Comparison of ENCODE assay signal across 19 cellular contexts in genomic region chr20:35978041-35978513, GRCh38. TPM values are rescaled to one million over a fixed set of nuclear protein-coding genes. Genes with fewer than 3 reads are reported as not detected.
A peak's percentile ranks its signal among the peaks of the same experiment; 100 is the strongest.
DNase-seq lines count a peak whose midpoint lies in the region; ATAC-seq, FAIRE-seq and TF ChIP-seq lines count a peak whose summit lies in the region.
"Had no signal": no experiment of that assay in that cellular context is flagged by ENCODE, and none has a peak within 500 bp of the region (broad histone marks: within the 10 kb centered on the region; RNA-seq: fewer than 3 reads in every experiment).

No MANE protein-coding gene starts in this region.

- no peak for ATAC-seq in HepG2
- ATAC-seq in right lobe of liver: no peak
- ATAC-seq in GM18520 (IDR thresholded peaks at IDR 0.05; ENCODE audit: unreplicated experiment): no peak
- ATAC-seq in GM18498 (IDR thresholded peaks at IDR 0.05; ENCODE audit: unreplicated experiment): no peak
- ATAC-seq: activated CD8-positive, alpha-beta T cell treated with anti-CD3 and anti-CD28 coated beads, Interleukin-2, amount 10 ng/mL, durations not matched to agents 7 days and 5 days; activated naive CD8-positive, alpha-beta T cell treated with anti-CD3 and anti-CD28 coated beads, Interleukin-2, amount 50 U/mL, for 24 hours; left cardiac atrium; stimulated activated naive CD8-positive, alpha-beta T cell treated with anti-CD3 and anti-CD28 coated beads, Interleukin-15, Interleukin-2, amounts not matched to agents 100 U/mL and 50 U/mL, for 24 hours had no signal

- no peak overlapping the region for H3K4me2 ChIP-seq in HepG2 (ENCODE audit: low read depth, low read length)

- no peaks in the 10 kb centered on the region for H4K20me1 ChIP-seq in HepG2 (ENCODE audit: insufficient read depth, low read length)

- H3K36me3 ChIP-seq in HepG2 (replicated peaks in 1 of 2; ENCODE audit: control insufficient read depth in 1 of 2, insufficient read depth in 2 of 2, low read length in 2 of 2): no peaks in the 10 kb centered on the region
- H3K36me3 ChIP-seq in right lobe of liver: no peaks in the 10 kb centered on the region

- TF ChIP-seq POLR2A in HepG2 (IDR thresholded peaks at IDR 0.05; ENCODE audit: insufficient read depth in 1 of 2, low read depth in 2 of 2, low read length in 2 of 2): no peak
- no peak for TF ChIP-seq POLR2A in right lobe of liver (IDR thresholded peaks at IDR 0.05)

- in situ Hi-C loops in HepG2 (cut with HindIII; ENCODE audit: extremely low pct_ligation_motif_present, low pct_unique_long_range_greater_than_20kb): no loop called here

- no peaks in the 10 kb centered on the region for H3K79me2 ChIP-seq in HepG2 (ENCODE audit: insufficient read depth, low read length)

- WGBS in HepG2 (ENCODE audit: low lambda C conversion rate): 50% methylated on average over 9 of the region's 9 CpGs
- 70% methylated on average over 2 of the region's 9 CpGs for WGBS in right lobe of liver (ENCODE audit: insufficient coverage, low coverage, low lambda C conversion rate, missing lambda C conversion rate)

- no TSS peak for BruUV-seq in HepG2 (replicated peaks; lab: Mats Ljungman, UMichigan)

- H3K9me3 ChIP-seq in HepG2 (ENCODE audit: low read length) (no peaks in the 10 kb centered on the region), right lobe of liver (no peaks in the 10 kb centered on the region)

- H3K4me1 ChIP-seq in HepG2 (ENCODE audit: insufficient read depth, low read length): no peaks in the 10 kb centered on the region
- H3K4me1 ChIP-seq in right lobe of liver: no peaks in the 10 kb centered on the region

- intact Hi-C loops in HepG2 (cut with micrococcal nuclease; ENCODE audit: unreplicated experiment) (no loop called here), right lobe of liver (cut with DNase I) (no loop called here)

- H3K27ac ChIP-seq in HepG2 (ENCODE audit: extremely low read length, insufficient read depth, low read length) (no peak overlapping the region), right lobe of liver (no peak overlapping the region)
- H3K27ac ChIP-seq: VCaP had no signal

- H2AFZ ChIP-seq in HepG2 (ENCODE audit: low read length): no peak overlapping the region

- TF ChIP-seq EP300 in HepG2 (IDR thresholded peaks at IDR 0.05; ENCODE audit: low read depth in 2 of 2, low read length in 2 of 2): no peak
- no peak for TF ChIP-seq EP300 in HepG2 (CRISPR knock-in tag; IDR thresholded peaks at IDR 0.05; ENCODE audit: borderline replicate concordance)

- TF ChIP-seq CTCF in HepG2 (CRISPR knock-in tag; IDR thresholded peaks at IDR 0.05) (no peak), right lobe of liver (IDR thresholded peaks at IDR 0.05) (no peak)

- H3K4me3 ChIP-seq in HepG2 (replicated peaks in 1 of 3; ENCODE audit: insufficient read depth in 1 of 3, low read depth in 2 of 3, low read length in 3 of 3): no peak overlapping the region
- H3K4me3 ChIP-seq in right lobe of liver: no peak overlapping the region

- H3K9ac ChIP-seq in HepG2 (ENCODE audit: insufficient read depth, low read depth, low read length): no peak overlapping the region

- H3K27me3 ChIP-seq in HepG2 (ENCODE audit: control insufficient read depth in 1 of 2, insufficient read depth in 2 of 2, low read length in 2 of 2) (peaks cover 6 to 52% of the 10 kb centered on the region in 2 experiments), right lobe of liver (no peaks in the 10 kb centered on the region)

- POLR2A ChIA-PET in HepG2 (lab: Yijun Ruan, JAX): interaction anchor here (1.6 kb wide), 1 partner anchor 24 kb away, joined by 4 read pairs; the partner anchor contains the start of gene SCAND1

- DNase-seq in HepG2 (ENCODE audit: low spot score): no peak
- DNase-seq in right lobe of liver: no peak
- peak; percentile 37 for DNase-seq in OCI-M1 (lab: John Stamatoyannopoulos, UW)
- DNase-seq in fibroblast of peridontal ligament (ENCODE audit: extremely low read depth): peak; percentile 25
- DNase-seq in cerebellum (ENCODE audit: low spot score): no peak
- DNase-seq in stimulated activated CD4-positive, alpha-beta T cell treated with anti-CD3 and anti-CD28 coated beads, Interleukin-15, amount 100 ng/mL, for 24 hours: no peak
- DNase-seq: activated CD8-positive, alpha-beta T cell treated with anti-CD3 and anti-CD28 coated beads, Interleukin-2, amount 10 ng/mL, durations not matched to agents 7 days and 5 days; activated naive CD8-positive, alpha-beta T cell treated with anti-CD3 and anti-CD28 coated beads, Interleukin-2, amount 50 U/mL, for 24 hours; caudate nucleus; effector memory CD4-positive, alpha-beta T cell; EL; HFFc6; left cardiac atrium; MM.1S; stimulated activated naive CD8-positive, alpha-beta T cell treated with anti-CD3 and anti-CD28 coated beads, Interleukin-15, Interleukin-2, amounts not matched to agents 100 U/mL and 50 U/mL, for 24 hours; trophoblast cell had no signal

- CTCF ChIA-PET in HepG2 (lab: Yijun Ruan, JAX; ENCODE audit: low intra/inter-chr PET ratio, low total read pairs): no interaction called here

- FAIRE-seq in HepG2 (lab: Jason Lieb, UNC): peak; percentile 66

- TF ChIP-seq RAD21 in HepG2 (CRISPR knock-in tag; IDR thresholded peaks at IDR 0.05): no peak

TF ChIP-seq in HepG2, 621 proteins besides CTCF, POLR2A, EP300 and RAD21:
- no peak for TF ChIP-seq MTF2 (CRISPR knock-in tag; IDR thresholded peaks at IDR 0.05; ENCODE audit: borderline replicate concordance)
- TF ChIP-seq CEBPB (IDR thresholded peaks at IDR 0.05; ENCODE audit: borderline replicate concordance, low read depth, low read length): peak; percentile 69
- TF ChIP-seq CEBPG (CRISPR knock-in tag; IDR thresholded peaks at IDR 0.05): peak; percentile 43; the same call in 1 of the 2 replicates
- no peak for TF ChIP-seq TRIM22 (IDR thresholded peaks at IDR 0.05)
TF ChIP-seq in HepG2: peak in this region for 2.

RNA-seq across cellular contexts. Expression of gene CNBD2, which starts 9.7 kb away (rescaled TPM):
- total RNA-seq in HepG2 (2016; rRNA removed; fragmentation: Illumina TruSeq; extraction: Trizol): 12.4 and 13.8 TPM in 2 replicates
- 12.1 and 21.0 TPM in 2 replicates for total RNA-seq in HepG2 (2016; cell fraction: cytosol; rRNA removed; fragmentation: Illumina TruSeq; extraction: Trizol; ENCODE audit: low read depth)
- 12.3 and 13.6 TPM in 2 replicates for total RNA-seq in HepG2 (2016; cell fraction: insoluble cytoplasmic fraction; rRNA removed; fragmentation: Illumina TruSeq; extraction: Trizol)
- 17.3 and 23.9 TPM in 2 replicates for total RNA-seq in HepG2 (2016; cell fraction: membrane; rRNA removed; fragmentation: Illumina TruSeq; extraction: Trizol)
- 10.0 and 11.4 TPM in 2 replicates for total RNA-seq in HepG2 (2016; cell fraction: nucleus; rRNA removed; fragmentation: Illumina TruSeq; extraction: Trizol)
- 22.8 and 23.4 TPM in 2 replicates for polyA plus RNA-seq in HepG2 (2011; rRNA removed)
- 21.1 and 24.5 TPM in 2 replicates for polyA plus RNA-seq in HepG2 (2011; cell fraction: cytosol; rRNA removed)
- 18.7 and 23.9 TPM in 2 replicates for polyA plus RNA-seq in HepG2 (2011; cell fraction: nucleus; rRNA removed)
- polyA plus RNA-seq in HepG2 (2012): 12.3 and 14.5 TPM in 2 replicates
- 19.5 and 24.0 TPM in 2 replicates for polyA plus RNA-seq in HepG2 (2016; cell fraction: cytosol; fragmentation: Illumina TruSeq; extraction: Trizol; ENCODE audit: low read depth)
- 15.6 and 19.5 TPM in 2 replicates for polyA plus RNA-seq in HepG2 (2016; cell fraction: insoluble cytoplasmic fraction; fragmentation: Illumina TruSeq; extraction: Trizol; ENCODE audit: low read depth)
- polyA plus RNA-seq in HepG2 (2016; cell fraction: membrane; fragmentation: Illumina TruSeq; extraction: Trizol; ENCODE audit: low read depth): 18.5 and 22.3 TPM in 2 replicates
- polyA plus RNA-seq in HepG2 (2016; cell fraction: nucleus; fragmentation: Illumina TruSeq; extraction: Trizol; ENCODE audit: insufficient read depth, low read depth): 16.4 and 20.6 TPM in 2 replicates
- polyA minus RNA-seq in HepG2 (2011; rRNA and poly(A)+ RNA removed; ENCODE audit: low replicate concordance): 2.0 and 5.3 TPM in 2 replicates
- polyA minus RNA-seq in HepG2 (2011; cell fraction: cytosol; rRNA and poly(A)+ RNA removed): 4.2 and 5.2 TPM in 2 replicates
- 7.7 and 8.5 TPM in 2 replicates for polyA minus RNA-seq in HepG2 (2011; cell fraction: nucleus; rRNA and poly(A)+ RNA removed)
- 1 to 10 TPM; 1.6 to 2.2 (median 1.9) TPM for total RNA-seq in right lobe of liver
- 5.2 TPM for total RNA-seq in cerebellum

RNA-seq across cellular contexts. Expression of gene SCAND1, which starts 23.8 kb away (rescaled TPM):
- 86.3 and 109 TPM in 2 replicates for total RNA-seq in HepG2 (2016; rRNA removed; fragmentation: Illumina TruSeq; extraction: Trizol)
- total RNA-seq in HepG2 (2016; cell fraction: cytosol; rRNA removed; fragmentation: Illumina TruSeq; extraction: Trizol; ENCODE audit: low read depth): 35.8 and 45.6 TPM in 2 replicates
- 84.6 and 104 TPM in 2 replicates for total RNA-seq in HepG2 (2016; cell fraction: insoluble cytoplasmic fraction; rRNA removed; fragmentation: Illumina TruSeq; extraction: Trizol)
- 37.7 and 45.1 TPM in 2 replicates for total RNA-seq in HepG2 (2016; cell fraction: membrane; rRNA removed; fragmentation: Illumina TruSeq; extraction: Trizol)
- 33.5 and 37.6 TPM in 2 replicates for total RNA-seq in HepG2 (2016; cell fraction: nucleus; rRNA removed; fragmentation: Illumina TruSeq; extraction: Trizol)
- polyA plus RNA-seq in HepG2 (2011; rRNA removed): 19.3 and 25.5 TPM in 2 replicates
- polyA plus RNA-seq in HepG2 (2011; cell fraction: cytosol; rRNA removed): 23.9 and 54.3 TPM in 2 replicates
- polyA plus RNA-seq in HepG2 (2011; cell fraction: nucleus; rRNA removed): 51.9 and 57.0 TPM in 2 replicates
- 21.2 and 23.7 TPM in 2 replicates for polyA plus RNA-seq in HepG2 (2012)
- 35.0 and 35.6 TPM in 2 replicates for polyA plus RNA-seq in HepG2 (2016; cell fraction: cytosol; fragmentation: Illumina TruSeq; extraction: Trizol; ENCODE audit: low read depth)
- polyA plus RNA-seq in HepG2 (2016; cell fraction: insoluble cytoplasmic fraction; fragmentation: Illumina TruSeq; extraction: Trizol; ENCODE audit: low read depth): 80.7 and 95.3 TPM in 2 replicates
- polyA plus RNA-seq in HepG2 (2016; cell fraction: membrane; fragmentation: Illumina TruSeq; extraction: Trizol; ENCODE audit: low read depth): 26.0 and 27.7 TPM in 2 replicates
- polyA plus RNA-seq in HepG2 (2016; cell fraction: nucleus; fragmentation: Illumina TruSeq; extraction: Trizol; ENCODE audit: insufficient read depth, low read depth): 59.0 and 66.7 TPM in 2 replicates
- polyA minus RNA-seq in HepG2 (2011; rRNA and poly(A)+ RNA removed; ENCODE audit: low replicate concordance): 4.2 and 28.6 TPM in 2 replicates
- polyA minus RNA-seq in HepG2 (2011; cell fraction: cytosol; rRNA and poly(A)+ RNA removed): 37.4 and 37.9 TPM in 2 replicates
- 10.8 and 19.3 TPM in 2 replicates for polyA minus RNA-seq in HepG2 (2011; cell fraction: nucleus; rRNA and poly(A)+ RNA removed)
- 100 to 1,000 TPM in 2 of 6 experiments, 10 to 100 TPM in 4; 35.5 to 106 (median 43.8) TPM for total RNA-seq in right lobe of liver
- 10.6 TPM for total RNA-seq in cerebellum

Comparison
In these comparisons a context has a peak if more than half of its experiments do, and no peak if none do; other contexts are left out.
1. DNase-seq: peak in OCI-M1 (single experiment) and fibroblast of peridontal ligament (single experiment); none in HepG2 (single experiment), right lobe of liver (0 of 3), cerebellum (single experiment) and stimulated activated CD4-positive, alpha-beta T cell treated with anti-CD3 and anti-CD28 coated beads, Interleukin-15, amount 100 ng/mL, for 24 hours (single experiment).